In genomic region chr16:3049921-3050481, GRCh38 we compare ENCODE assay signal across 1 cellular context.
A peak's percentile ranks its signal among the peaks of the same experiment; 100 is the strongest.
TF ChIP-seq lines count a peak whose summit lies in the region.

No MANE protein-coding gene starts in this region.

TF ChIP-seq in GM23338, 12 proteins besides CTCF, POLR2A, EP300 and RAD21 (continued from another document):
- no peak for TF ChIP-seq EZH2 (IDR thresholded peaks at IDR 0.05; ENCODE audit: low read depth, unreplicated experiment)
- peak; percentile 11; the same call in 1 of the 2 replicates for TF ChIP-seq POLR2AphosphoS5 (IDR thresholded peaks at IDR 0.05; ENCODE audit: low read depth)
- no peak for TF ChIP-seq REST (IDR thresholded peaks at IDR 0.05; ENCODE audit: unreplicated experiment)
TF ChIP-seq in GM23338: peak in this region for 1.
